In genomic region chr10:49953122-49953521, GRCh38 we compare ENCODE assay signal across 8 cellular contexts. TPM values are rescaled to one million over a fixed set of nuclear protein-coding genes. Genes with fewer than 3 reads are reported as not detected.
DNase-seq lines count a peak whose midpoint lies in the region; ATAC-seq and TF ChIP-seq lines count a peak whose summit lies in the region.
"Not testable (repeated sequence)": the region's sequence is repeated elsewhere in the genome, so short reads cannot be mapped to it uniquely, and the experiment has no call there.

No MANE protein-coding gene starts in this region.

- not testable (repeated sequence) for H3K4me3 Mint-ChIP-seq in activated T-cell treated with anti-CD3 and anti-CD28 coated beads, Interleukin-2, amount 50 U/mL, for 72 hours

- H3K4me3 ChIP-seq in BJ (ENCODE audit: low read depth, low read length); Panc1 (ENCODE audit: low read depth in 2 of 2, low read length in 2 of 2): not testable (repeated sequence)

- H3K9me3 ChIP-seq in Panc1 (ENCODE audit: control insufficient read depth, insufficient read depth, low read depth, low read length): not testable (repeated sequence)

- not testable (repeated sequence) for H3K27me3 Mint-ChIP-seq in activated T-cell treated with anti-CD3 and anti-CD28 coated beads, Interleukin-2, amount 50 U/mL, for 72 hours (ENCODE audit: low read depth)

- DNase-seq in BJ (ENCODE audit: low read depth); Panc1 (ENCODE audit: low read depth, low spot score); activated T-cell treated with anti-CD3 and anti-CD28 coated beads, Interleukin-2, amount 50 U/mL, for 72 hours; Right ventricle myocardium superior: not testable (repeated sequence)
- DNase-seq in M059J (ENCODE audit: low read depth) (peak; percentile 18), dermis blood vessel endothelial cell (peak; percentile 13), midbrain (lab: John Stamatoyannopoulos, UW) (peak; percentile 3)

- not testable (repeated sequence) for H3K9me3 Mint-ChIP-seq in activated T-cell treated with anti-CD3 and anti-CD28 coated beads, Interleukin-2, amount 50 U/mL, for 72 hours

- not testable (repeated sequence) for H3K4me1 ChIP-seq in Panc1 (ENCODE audit: control insufficient read depth, insufficient read depth, low read length)

- not testable (repeated sequence) for H3K36me3 Mint-ChIP-seq in activated T-cell treated with anti-CD3 and anti-CD28 coated beads, Interleukin-2, amount 50 U/mL, for 72 hours (ENCODE audit: insufficient read depth in 2 of 2)

- CTCF ChIA-PET in BJ (lab: Yijun Ruan, JAX); Panc1 (lab: Charles Lee): not testable (repeated sequence)

- POLR2A ChIA-PET in BJ (lab: Charles Lee); Panc1 (lab: Charles Lee): not testable (repeated sequence)

- intact Hi-C loops in Panc1 (cut with micrococcal nuclease; ENCODE audit: unreplicated experiment); Right ventricle myocardium superior (cut with DNase I): not testable (repeated sequence)

- BruUV-seq in Panc1 (replicated peaks; lab: Mats Ljungman, UMichigan): not testable (repeated sequence)

- TF ChIP-seq CTCF in BJ (IDR thresholded peaks at IDR 0.05; ENCODE audit: insufficient read depth, low read depth, low read length): 0 out of 2 replicates have a peak, but pooled peaks have one; percentile 5
- not testable (repeated sequence) for TF ChIP-seq CTCF in Panc1 (IDR thresholded peaks at IDR 0.05)

- not testable (repeated sequence) for H3K27ac ChIP-seq in Panc1 (ENCODE audit: low read length)

- in situ Hi-C loops in Panc1 (cut with HindIII; ENCODE audit: low pct_unique_long_range_greater_than_20kb, low sequenced_read_pairs): not testable (repeated sequence)

- peak; percentile 50 for ATAC-seq in GM19463 (IDR thresholded peaks at IDR 0.05; ENCODE audit: unreplicated experiment)
- peak; percentile 65 for ATAC-seq in Panc1
- not testable (repeated sequence) for ATAC-seq in activated T-cell treated with anti-CD3 and anti-CD28 coated beads, Interleukin-2, amount 50 U/mL, for 72 hours (replicated peaks in 1 of 2)
- peak; percentile 25 for ATAC-seq in Right ventricle myocardium superior (ENCODE audit: poor library complexity)

- peak overlapping the region; percentile 42 for H3K27ac Mint-ChIP-seq in activated T-cell treated with anti-CD3 and anti-CD28 coated beads, Interleukin-2, amount 50 U/mL, for 72 hours

- H3K27me3 ChIP-seq in BJ (ENCODE audit: control insufficient read depth, insufficient read depth, low read length); Panc1 (ENCODE audit: control insufficient read depth, insufficient read depth, low read length): not testable (repeated sequence)

- H3K36me3 ChIP-seq in BJ (ENCODE audit: control insufficient read depth, insufficient read depth, low read length); Panc1 (ENCODE audit: control insufficient read depth, insufficient read depth, low read length): not testable (repeated sequence)

- H3K4me1 Mint-ChIP-seq in activated T-cell treated with anti-CD3 and anti-CD28 coated beads, Interleukin-2, amount 50 U/mL, for 72 hours (ENCODE audit: low read depth): not testable (repeated sequence)

RNA-seq across cellular contexts. Expression of gene TIMM23B, which starts 11.3 kb away (rescaled TPM):
- polyA plus RNA-seq in BJ (2011; rRNA removed): 11.4 and 16.2 TPM in 2 replicates
- 9.5 and 10.7 TPM in 2 replicates for polyA minus RNA-seq in BJ (2011; rRNA and poly(A)+ RNA removed)
- total RNA-seq in M059J (2014; rRNA removed; shearing (Covaris generic)): 6.3 and 8.4 TPM in 2 replicates
- total RNA-seq in Panc1 (2021; ENCODE audit: unreplicated experiment) (18.8 TPM), dermis blood vessel endothelial cell (12.4 and 15.3 TPM in 2 replicates), Right ventricle myocardium superior (13.5 TPM)
- 13.3 TPM for polyA plus RNA-seq in Panc1 (2012; ENCODE audit: insufficient read length)
- 10 to 100 TPM; 18.3 to 23.3 TPM for total RNA-seq in activated T-cell treated with anti-CD3 and anti-CD28 coated beads, Interleukin-2, amount 50 U/mL, for 72 hours

RNA-seq across cellular contexts. Expression of gene PARG, which starts 11.3 kb away (rescaled TPM):
- 8.1 and 12.4 TPM in 2 replicates for polyA plus RNA-seq in BJ (2011; rRNA removed)
- 16.7 and 17.0 TPM in 2 replicates for polyA minus RNA-seq in BJ (2011; rRNA and poly(A)+ RNA removed)
- total RNA-seq in M059J (2014; rRNA removed; shearing (Covaris generic)): 17.5 and 24.9 TPM in 2 replicates
- 39.9 TPM for total RNA-seq in Panc1 (2021; ENCODE audit: unreplicated experiment)
- 26.5 TPM for polyA plus RNA-seq in Panc1 (2012; ENCODE audit: insufficient read length)
- 10 to 100 TPM; 32.1 to 33.4 TPM for total RNA-seq in activated T-cell treated with anti-CD3 and anti-CD28 coated beads, Interleukin-2, amount 50 U/mL, for 72 hours
- 29.8 and 31.1 TPM in 2 replicates for total RNA-seq in dermis blood vessel endothelial cell
- 20.1 TPM for total RNA-seq in Right ventricle myocardium superior

RNA-seq across cellular contexts. Expression of gene AGAP6, which starts 35.1 kb away (rescaled TPM):
- 8.5 and 10.5 TPM in 2 replicates for polyA plus RNA-seq in BJ (2011; rRNA removed)
- 2.5 and 4.5 TPM in 2 replicates for polyA minus RNA-seq in BJ (2011; rRNA and poly(A)+ RNA removed)
- 2.5 and 3.1 TPM in 2 replicates for total RNA-seq in M059J (2014; rRNA removed; shearing (Covaris generic))
- total RNA-seq in Panc1 (2021; ENCODE audit: unreplicated experiment) (14.4 TPM), dermis blood vessel endothelial cell (2.1 and 3.6 TPM in 2 replicates), Right ventricle myocardium superior (3.7 TPM)
- polyA plus RNA-seq in Panc1 (2012; ENCODE audit: insufficient read length): 11.3 TPM
- 10 to 100 TPM; 18.4 to 21.9 TPM for total RNA-seq in activated T-cell treated with anti-CD3 and anti-CD28 coated beads, Interleukin-2, amount 50 U/mL, for 72 hours
